ENCODE assay signal across 10 cellular contexts in the genomic region with DNA sequence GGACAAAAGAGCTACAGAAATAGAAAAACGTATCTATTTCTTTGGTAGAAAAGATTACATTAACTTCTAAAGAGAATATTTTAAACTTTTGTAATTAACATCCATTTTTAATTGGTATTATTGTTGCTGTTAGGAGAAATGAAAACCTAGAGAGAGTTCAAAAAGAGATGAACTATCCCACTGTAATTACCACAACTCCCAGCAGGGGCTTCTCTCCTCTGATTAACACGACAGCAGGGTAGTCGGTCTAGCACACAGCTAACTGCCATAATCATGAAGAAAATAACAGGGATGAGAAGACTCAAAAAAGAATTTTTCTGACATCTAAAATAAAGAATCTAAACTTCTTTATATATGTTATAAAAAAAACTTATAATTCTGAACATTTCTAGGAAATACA.
A peak's percentile ranks its signal among the peaks of the same experiment; 100 is the strongest.
DNase-seq lines count a peak whose midpoint lies in the region; TF ChIP-seq lines count a peak whose summit lies in the region.
"Had no signal": no experiment of that assay in that cellular context is flagged by ENCODE, and none has a peak within 500 bp of the region (broad histone marks: within the 10 kb centered on the region; RNA-seq: fewer than 3 reads in every experiment).

No MANE protein-coding gene starts in this region.

- POLR2A ChIA-PET in PC-9 (lab: Charles Lee; ENCODE audit: unreplicated experiment), result no interaction called here

- no peaks in the 10 kb centered on the region for H3K9me2 ChIP-seq in PC-9 (ENCODE audit: insufficient read depth)

- no peak overlapping the region for H2AFZ ChIP-seq in PC-9

- no peaks in the 10 kb centered on the region for H3K27me3 ChIP-seq in PC-9 (ENCODE audit: insufficient read depth, low read depth)
- H3K27me3 ChIP-seq: SJSA1 had no signal

- H4K20me1 ChIP-seq in PC-9 (ENCODE audit: insufficient read depth), result no peaks in the 10 kb centered on the region

- H3K27ac ChIP-seq in PC-9, result no peak overlapping the region
- H3K27ac ChIP-seq: SJSA1 had no signal

- no peaks in the 10 kb centered on the region for H3K4me1 ChIP-seq in PC-9 (replicated peaks; ENCODE audit: insufficient read depth)
- H3K4me1 ChIP-seq: SJSA1 had no signal

- H3K9me3 Mint-ChIP-seq in HFFc6, result peaks cover 10% of the 10 kb centered on the region
- H3K9me3 Mint-ChIP-seq in activated naive CD8-positive, alpha-beta T cell treated with anti-CD3 and anti-CD28 coated beads for 36 hours, result peaks cover 3% of the 10 kb centered on the region

- H3K4me1 Mint-ChIP-seq in HFFc6 (ENCODE audit: low read depth), result peaks cover 9% of the 10 kb centered on the region
- no peaks in the 10 kb centered on the region for H3K4me1 Mint-ChIP-seq in activated naive CD8-positive, alpha-beta T cell treated with anti-CD3 and anti-CD28 coated beads for 36 hours
- H3K4me1 Mint-ChIP-seq: central memory CD8-positive, alpha-beta T cell had no signal

- no peak overlapping the region for H3K4me3 ChIP-seq in PC-9
- no peak overlapping the region for H3K4me3 ChIP-seq in fibroblast of the aortic adventitia (ENCODE audit: low read depth, low read length)
- H3K4me3 ChIP-seq: SJSA1 had no signal

- H3F3A ChIP-seq in PC-9 (ENCODE audit: insufficient read depth, low read depth), result no peaks in the 10 kb centered on the region

- no peak overlapping the region for H3K4me2 ChIP-seq in PC-9

- no TSS peak for BruUV-seq in PC-9 (replicated peaks; lab: Mats Ljungman, UMichigan)

- peak; percentile 45 for DNase-seq in ACHN
- DNase-seq in HFFc6, result peak; percentile 19
- DNase-seq in PC-9, result peak in 1 of 2 experiments; percentile 33
- DNase-seq in fibroblast of the aortic adventitia (ENCODE audit: low read depth), result peak; percentile 12
- DNase-seq in activated naive CD8-positive, alpha-beta T cell treated with anti-CD3 and anti-CD28 coated beads for 36 hours, result no peak
- no peak for DNase-seq in central memory CD4-positive, alpha-beta T cell
- DNase-seq in GM20000 (ENCODE audit: low spot score), result no peak
- DNase-seq in NCI-H2227 treated with DMSO at 0.1 percent for 48 hours (lab: John Stamatoyannopoulos, UW), result no peak

- peak; percentile 73 for TF ChIP-seq CTCF in HFFc6 (IDR thresholded peaks at IDR 0.05)
- TF ChIP-seq CTCF in PC-9 (conservative IDR thresholded peaks at IDR 0.05), result peak; percentile 62
- peak; percentile 45 for TF ChIP-seq CTCF in fibroblast of the aortic adventitia (IDR thresholded peaks at IDR 0.05; ENCODE audit: insufficient read depth, low read length)
- TF ChIP-seq CTCF in GM20000 (IDR thresholded peaks at IDR 0.05; ENCODE audit: extremely low read depth, missing control alignments), result no peak

- no peak overlapping the region for H3K4me3 Mint-ChIP-seq in HFFc6
- H3K4me3 Mint-ChIP-seq in activated naive CD8-positive, alpha-beta T cell treated with anti-CD3 and anti-CD28 coated beads for 36 hours, result no peak overlapping the region
- H3K4me3 Mint-ChIP-seq: central memory CD8-positive, alpha-beta T cell had no signal

- intact Hi-C loops in PC-9 (cut with micrococcal nuclease; ENCODE audit: unreplicated experiment), result no loop called here

- H3K27ac Mint-ChIP-seq in HFFc6, result no peak overlapping the region
- no peak overlapping the region for H3K27ac Mint-ChIP-seq in activated naive CD8-positive, alpha-beta T cell treated with anti-CD3 and anti-CD28 coated beads for 36 hours

- H3K79me2 ChIP-seq in PC-9 (ENCODE audit: low read depth), result no peaks in the 10 kb centered on the region

- H3K27me3 Mint-ChIP-seq in HFFc6 (ENCODE audit: insufficient read depth), result no peaks in the 10 kb centered on the region
- no peaks in the 10 kb centered on the region for H3K27me3 Mint-ChIP-seq in activated naive CD8-positive, alpha-beta T cell treated with anti-CD3 and anti-CD28 coated beads for 36 hours
- H3K27me3 Mint-ChIP-seq: central memory CD8-positive, alpha-beta T cell had no signal

- H3K9me3 ChIP-seq in PC-9 (ENCODE audit: insufficient read depth, low read depth), result no peaks in the 10 kb centered on the region
- H3K9me3 ChIP-seq: SJSA1 had no signal

- H3K36me3 Mint-ChIP-seq in HFFc6 (ENCODE audit: low read depth), result peaks cover 9% of the 10 kb centered on the region
- H3K36me3 Mint-ChIP-seq in activated naive CD8-positive, alpha-beta T cell treated with anti-CD3 and anti-CD28 coated beads for 36 hours, result no peaks in the 10 kb centered on the region

- in situ Hi-C loops in ACHN (cut with HindIII; ENCODE audit: low pct_ligation_motif_present, low pct_unique_long_range_greater_than_20kb, low sequenced_read_pairs), result no loop called here

- CTCF ChIA-PET in PC-9 (lab: Charles Lee), result interaction anchor here (0.6 kb wide), 1 partner anchor 27 kb away, joined by 3 read pairs; no protein-coding TSS in a partner anchor

- H3K36me3 ChIP-seq in PC-9 (ENCODE audit: low read depth), result no peaks in the 10 kb centered on the region
- H3K36me3 ChIP-seq: SJSA1 had no signal

Comparison
In these comparisons a context has a peak if more than half of its experiments do, and no peak if none do; other contexts are left out.
1. DNase-seq: peak in ACHN (single experiment), HFFc6 (single experiment) and fibroblast of the aortic adventitia (single experiment); none in activated naive CD8-positive, alpha-beta T cell treated with anti-CD3 and anti-CD28 coated beads for 36 hours (single experiment), central memory CD4-positive, alpha-beta T cell (single experiment), GM20000 (single experiment) and NCI-H2227 treated with DMSO at 0.1 percent for 48 hours (single experiment).